Comparison of ENCODE assay signal across 12 cellular contexts in the genomic region with DNA sequence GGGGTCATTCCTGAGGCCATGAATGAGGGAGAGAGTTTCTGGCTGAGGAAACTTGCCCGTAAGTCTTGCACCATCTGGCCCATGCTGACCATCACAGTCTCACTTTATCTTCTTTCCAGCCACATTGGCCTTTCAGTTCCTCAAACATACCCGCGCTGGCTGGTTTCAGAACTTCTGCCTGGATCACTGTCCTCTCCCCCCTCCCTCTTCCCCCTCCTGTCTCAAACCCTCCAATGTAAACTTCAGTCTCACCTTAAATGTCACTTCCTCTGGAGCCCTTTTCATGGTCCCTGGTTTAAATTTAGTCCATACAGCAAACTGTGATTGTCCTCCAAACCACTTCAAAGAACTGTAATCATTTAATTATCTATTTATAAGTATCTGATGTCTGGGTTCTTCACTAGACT. TPM values are rescaled to one million over a fixed set of nuclear protein-coding genes. Genes with fewer than 3 reads are reported as not detected.
DNase-seq lines count a peak whose midpoint lies in the region; ATAC-seq and TF ChIP-seq lines count a peak whose summit lies in the region.
"Had no signal": no experiment of that assay in that cellular context is flagged by ENCODE, and none has a peak within 500 bp of the region (broad histone marks: within the 10 kb centered on the region; RNA-seq: fewer than 3 reads in every experiment).

No MANE protein-coding gene starts in this region.

- CTCF ChIA-PET in GM10248 (lab: Yijun Ruan, JAX) = interaction anchor here (3.5 kb wide), 1 partner anchor 11 kb away, joined by 18 read pairs; no protein-coding TSS in a partner anchor
- CTCF ChIA-PET in CD4-positive, alpha-beta memory T cell (lab: Charles Lee; ENCODE audit: partially characterized antibody) = no interaction called here

- H3K4me3 ChIP-seq in CD4-positive, alpha-beta memory T cell (ENCODE audit: low read length in 2 of 2) = no peak overlapping the region

- intact Hi-C loops in CD4-positive, alpha-beta memory T cell (cut with micrococcal nuclease) = no loop called here

- DNase-seq in GM10248 (ENCODE audit: extremely low spot score) (peak; percentile 68), RPMI8226 (peak; percentile 90), SHP77 treated with DMSO at 0.1 percent for 48 hours (lab: John Stamatoyannopoulos, UW) (no peak), SW480 (ENCODE audit: low spot score) (no peak), immature natural killer cell (no peak)
- no peak for DNase-seq in CD4-positive, alpha-beta memory T cell
- DNase-seq: activated CD4-positive, alpha-beta T cell treated with anti-CD3 and anti-CD28 coated beads for 48 hours; brain microvascular endothelial cell had no signal

- peaks cover 0 to 12% of the 10 kb centered on the region in 2 donors for H3K36me3 Mint-ChIP-seq in CD4-positive, alpha-beta memory T cell
- no peaks in the 10 kb centered on the region for H3K36me3 Mint-ChIP-seq in immature natural killer cell

- H3K27ac ChIP-seq in CD4-positive, alpha-beta memory T cell (ENCODE audit: low read depth, low read length) = no peak overlapping the region
- H3K27ac ChIP-seq: brain microvascular endothelial cell, C4-2B, neutrophil had no signal

- H3K27me3 Mint-ChIP-seq in CD4-positive, alpha-beta memory T cell = no peaks in the 10 kb centered on the region
- peaks cover 6 to 12% (median 9%) of the 10 kb centered on the region in 3 donors for H3K27me3 Mint-ChIP-seq in immature natural killer cell (ENCODE audit: low read depth in 3 of 3)

- ATAC-seq in GM19452 (IDR thresholded peaks at IDR 0.05; ENCODE audit: unreplicated experiment) (peak; percentile 36), HG03097 (IDR thresholded peaks at IDR 0.05; ENCODE audit: low FRiP score, unreplicated experiment) (peak; percentile 29)

- no peaks in the 10 kb centered on the region for H3K27me3 ChIP-seq in CD4-positive, alpha-beta memory T cell (ENCODE audit: insufficient read depth, low read length)
- H3K27me3 ChIP-seq: brain microvascular endothelial cell had no signal

- peak overlapping the region in 2 of 7 donors; percentile 11 to 87 for H3K27ac Mint-ChIP-seq in CD4-positive, alpha-beta memory T cell
- H3K27ac Mint-ChIP-seq in immature natural killer cell = no peak overlapping the region

- no peak for TF ChIP-seq CTCF in GM10248 (IDR thresholded peaks at IDR 0.05; ENCODE audit: control extremely low read depth, extremely low read depth, low read depth, missing control alignments)

- H3K4me3 Mint-ChIP-seq in CD4-positive, alpha-beta memory T cell = peak overlapping the region in 1 of 8 donors; percentile 31
- H3K4me3 Mint-ChIP-seq in immature natural killer cell = no peak overlapping the region

- peaks cover 26 to 75% (median 45%) of the 10 kb centered on the region in 4 donors for H3K4me1 Mint-ChIP-seq in CD4-positive, alpha-beta memory T cell
- peaks cover 59 to 68% of the 10 kb centered on the region in 2 donors for H3K4me1 Mint-ChIP-seq in immature natural killer cell

- peaks cover 44% of the 10 kb centered on the region for H3K4me1 ChIP-seq in CD4-positive, alpha-beta memory T cell (ENCODE audit: insufficient read depth, low read length)

- POLR2A ChIA-PET in GM10248 (lab: Yijun Ruan, JAX) = no interaction called here
- POLR2A ChIA-PET in CD4-positive, alpha-beta memory T cell (lab: Charles Lee; ENCODE audit: partially characterized antibody) = no interaction called here

- H3K36me3 ChIP-seq in CD4-positive, alpha-beta memory T cell (ENCODE audit: insufficient read depth, low read length) = no peaks in the 10 kb centered on the region
- H3K36me3 ChIP-seq: brain microvascular endothelial cell, neutrophil had no signal

- H3K9me3 Mint-ChIP-seq in CD4-positive, alpha-beta memory T cell = no peaks in the 10 kb centered on the region
- no peaks in the 10 kb centered on the region for H3K9me3 Mint-ChIP-seq in immature natural killer cell

- no peaks in the 10 kb centered on the region for H3K9me3 ChIP-seq in CD4-positive, alpha-beta memory T cell (ENCODE audit: control insufficient read depth in 1 of 2, low read length in 2 of 2)
- H3K9me3 ChIP-seq: neutrophil had no signal

RNA-seq across cellular contexts. Expression of a gene that starts 3.7 kb away (rescaled TPM):
- 10 to 100 TPM; 66.9 to 68.0 TPM for total RNA-seq in CD4-positive, alpha-beta memory T cell
- polyA plus RNA-seq in CD4-positive, alpha-beta memory T cell = 100 to 1,000 TPM; 195 to 333 TPM
- polyA plus RNA-seq in immature natural killer cell = 100 to 1,000 TPM; 292 to 631 (median 400) TPM

RNA-seq across cellular contexts. Expression of a gene that starts 3.9 kb away (rescaled TPM):
- total RNA-seq in CD4-positive, alpha-beta memory T cell = 10 to 100 TPM; 97.4 to 99.2 TPM
- 10 to 100 TPM; 10.8 to 17.1 TPM for polyA plus RNA-seq in CD4-positive, alpha-beta memory T cell
- 10 to 100 TPM in 2 of 3 donors, 1 to 10 TPM in 1; 8.9 to 15.2 (median 13.6) TPM for polyA plus RNA-seq in immature natural killer cell

RNA-seq across cellular contexts. Expression of a gene that starts 14.0 kb away (rescaled TPM):
- under 1 TPM; 0.78 to 0.93 TPM for total RNA-seq in CD4-positive, alpha-beta memory T cell
- not detected for polyA plus RNA-seq in CD4-positive, alpha-beta memory T cell
- polyA plus RNA-seq in immature natural killer cell = not detected

RNA-seq across cellular contexts. Expression of a gene that starts 41.7 kb away (rescaled TPM):
- 1 to 10 TPM; 4.6 to 5.4 TPM for total RNA-seq in CD4-positive, alpha-beta memory T cell
- polyA plus RNA-seq in CD4-positive, alpha-beta memory T cell = under 1 TPM in 1 of 2 donors, not detected in 1; 0.29 TPM
- polyA plus RNA-seq in immature natural killer cell = under 1 TPM in 2 of 3 donors, not detected in 1; 0.41 to 0.43 TPM

RNA-seq across cellular contexts. Expression of a gene that starts 42.9 kb away (rescaled TPM):
- under 1 TPM; 0.33 to 0.41 TPM for total RNA-seq in CD4-positive, alpha-beta memory T cell
- under 1 TPM in 1 of 2 donors, not detected in 1; 0.50 TPM for polyA plus RNA-seq in CD4-positive, alpha-beta memory T cell
- polyA plus RNA-seq in immature natural killer cell = not detected

Comparison
In these comparisons a context has a peak if more than half of its experiments do, and no peak if none do; other contexts are left out.
1. DNase-seq: peak in GM10248 (single experiment) and RPMI8226 (single experiment); none in SHP77 treated with DMSO at 0.1 percent for 48 hours (single experiment), SW480 (single experiment), CD4-positive, alpha-beta memory T cell (0 of 5) and immature natural killer cell (0 of 3).